In the genomic region with DNA sequence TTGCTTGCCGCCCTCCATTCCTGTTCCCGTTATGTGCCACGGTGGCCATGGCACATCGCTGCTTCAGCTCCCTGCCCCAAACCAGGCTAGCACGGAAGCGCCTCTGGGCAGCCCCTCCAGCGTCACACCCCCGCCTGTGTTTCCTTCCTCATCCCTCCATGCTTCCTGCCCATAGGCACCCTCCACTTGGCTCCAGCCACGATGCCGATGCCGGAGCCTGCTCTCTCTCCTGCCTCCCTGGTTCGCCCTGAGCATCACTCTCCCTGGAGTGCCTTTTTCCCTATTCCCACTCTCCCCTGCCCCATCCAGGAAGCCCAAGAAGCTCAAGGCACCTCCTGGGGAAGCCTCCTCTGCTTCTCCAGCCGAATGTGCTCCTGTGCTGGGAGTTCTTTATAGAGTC, we compare ENCODE assay signal across 1 cellular context.
TF ChIP-seq lines count a peak whose summit lies in the region.

No MANE protein-coding gene starts in this region.

TF ChIP-seq in WTC11, 78 proteins besides CTCF, POLR2A, EP300 and RAD21 (continued from another document):
- TF ChIP-seq, protein P1, sequence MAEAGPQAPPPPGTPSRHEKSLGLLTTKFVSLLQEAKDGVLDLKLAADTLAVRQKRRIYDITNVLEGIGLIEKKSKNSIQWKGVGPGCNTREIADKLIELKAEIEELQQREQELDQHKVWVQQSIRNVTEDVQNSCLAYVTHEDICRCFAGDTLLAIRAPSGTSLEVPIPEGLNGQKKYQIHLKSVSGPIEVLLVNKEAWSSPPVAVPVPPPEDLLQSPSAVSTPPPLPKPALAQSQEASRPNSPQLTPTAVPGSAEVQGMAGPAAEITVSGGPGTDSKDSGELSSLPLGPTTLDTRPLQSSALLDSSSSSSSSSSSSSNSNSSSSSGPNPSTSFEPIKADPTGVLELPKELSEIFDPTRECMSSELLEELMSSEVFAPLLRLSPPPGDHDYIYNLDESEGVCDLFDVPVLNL (CRISPR knock-in tag; IDR thresholded peaks at IDR 0.05; ENCODE audit: borderline replicate concordance, low read depth) = no peak
- no peak for TF ChIP-seq GTF2I (CRISPR knock-in tag; conservative IDR thresholded peaks at IDR 0.05)
